In genomic region chr6:16282370-16282769, GRCh38 we compare ENCODE assay signal across 1 cellular context.
TF ChIP-seq lines count a peak whose summit lies in the region.

No MANE protein-coding gene starts in this region.

TF ChIP-seq in HEK293, 187 proteins besides CTCF, POLR2A, EP300 and RAD21 (continued from another document):
- TF ChIP-seq REST (tag by site-specific recombination; IDR thresholded peaks at IDR 0.05) = no peak
